Comparison of ENCODE assay signal across 10 cellular contexts in genomic region chr22:19579113-19579811, GRCh38. TPM values are rescaled to one million over a fixed set of nuclear protein-coding genes. Genes with fewer than 3 reads are reported as not detected.
DNase-seq lines count a peak whose midpoint lies in the region; ATAC-seq and TF ChIP-seq lines count a peak whose summit lies in the region.
"Had no signal": no experiment of that assay in that cellular context is flagged by ENCODE, and none has a peak within 500 bp of the region (broad histone marks: within the 10 kb centered on the region; RNA-seq: fewer than 3 reads in every experiment).

No MANE protein-coding gene starts in this region.

- DNase-seq in activated CD4-positive, alpha-beta T cell treated with anti-CD3 and anti-CD28 coated beads for 36 hours: peak; percentile 24
- DNase-seq in activated CD4-positive, alpha-beta T cell treated with anti-CD3 and anti-CD28 coated beads for 4 hours: no peak
- DNase-seq in activated naive CD8-positive, alpha-beta T cell treated with anti-CD3 and anti-CD28 coated beads for 36 hours: peak; percentile 9
- no peak for DNase-seq in neural crest cell (ENCODE audit: low read depth, low spot score)
- DNase-seq in stimulated activated naive CD4-positive, alpha-beta T cell treated with Interleukin-2 at 50 U/mL for 16 hours (lab: John Stamatoyannopoulos, UW): no peak
- no peak for DNase-seq in ACHN
- DNase-seq: NCI-H1694 treated with DMSO at 0.1 percent for 48 hours had no signal

- intact Hi-C loops in activated CD4-positive, alpha-beta T cell treated with anti-CD3 and anti-CD28 coated beads for 36 hours (cut with DNase I, micrococcal nuclease): no loop called here

- no peaks in the 10 kb centered on the region for H4K20me1 ChIP-seq in Loucy (ENCODE audit: insufficient read depth, low read length, poor library complexity, severe bottlenecking)

- peaks cover 55% of the 10 kb centered on the region for H3K4me1 ChIP-seq in Loucy (ENCODE audit: insufficient read depth, low read length, poor library complexity, severe bottlenecking)

- peak overlapping the region; percentile 30 for H3K4me3 Mint-ChIP-seq in activated CD4-positive, alpha-beta T cell treated with anti-CD3 and anti-CD28 coated beads for 36 hours
- no peak overlapping the region for H3K4me3 Mint-ChIP-seq in activated naive CD8-positive, alpha-beta T cell treated with anti-CD3 and anti-CD28 coated beads for 36 hours
- no peak overlapping the region for H3K4me3 Mint-ChIP-seq in neural crest cell
- H3K4me3 Mint-ChIP-seq: memory B cell had no signal

- peak; percentile 56 for TF ChIP-seq CTCF in Loucy (conservative IDR thresholded peaks at IDR 0.05; ENCODE audit: low read length)
- TF ChIP-seq CTCF in neural crest cell (conservative IDR thresholded peaks at IDR 0.05): no peak

- no peaks in the 10 kb centered on the region for H3K9me2 ChIP-seq in Loucy (replicated peaks; ENCODE audit: low read depth, low read length)

- peak overlapping the region; percentile 82 for H3K27ac Mint-ChIP-seq in activated CD4-positive, alpha-beta T cell treated with anti-CD3 and anti-CD28 coated beads for 36 hours
- peak overlapping the region; percentile 87 for H3K27ac Mint-ChIP-seq in activated naive CD8-positive, alpha-beta T cell treated with anti-CD3 and anti-CD28 coated beads for 36 hours
- H3K27ac Mint-ChIP-seq in neural crest cell (ENCODE audit: unreplicated experiment): peak overlapping the region; percentile 19
- H3K27ac Mint-ChIP-seq: memory B cell had no signal

- H2AFZ ChIP-seq in Loucy (ENCODE audit: low read length): no peak overlapping the region

- no peaks in the 10 kb centered on the region for H3K9me3 ChIP-seq in Loucy (ENCODE audit: insufficient read depth, low read depth, low read length)

- H3K36me3 Mint-ChIP-seq in activated CD4-positive, alpha-beta T cell treated with anti-CD3 and anti-CD28 coated beads for 36 hours (ENCODE audit: low read depth): no peaks in the 10 kb centered on the region
- H3K36me3 Mint-ChIP-seq in activated naive CD8-positive, alpha-beta T cell treated with anti-CD3 and anti-CD28 coated beads for 36 hours: no peaks in the 10 kb centered on the region
- no peaks in the 10 kb centered on the region for H3K36me3 Mint-ChIP-seq in neural crest cell (ENCODE audit: low read depth)
- H3K36me3 Mint-ChIP-seq: memory B cell had no signal

- H3K4me3 ChIP-seq in Loucy (ENCODE audit: low read length, poor library complexity, severe bottlenecking): peak overlapping the region; percentile 63

- in situ Hi-C loops in ACHN (cut with HindIII; ENCODE audit: low pct_ligation_motif_present, low pct_unique_long_range_greater_than_20kb, low sequenced_read_pairs): no loop called here

- peak overlapping the region; percentile 78 for H3K4me2 ChIP-seq in Loucy (ENCODE audit: low read depth, low read length, poor library complexity, severe bottlenecking)

- H3K27me3 Mint-ChIP-seq in activated CD4-positive, alpha-beta T cell treated with anti-CD3 and anti-CD28 coated beads for 36 hours: no peaks in the 10 kb centered on the region
- H3K27me3 Mint-ChIP-seq in activated naive CD8-positive, alpha-beta T cell treated with anti-CD3 and anti-CD28 coated beads for 36 hours: no peaks in the 10 kb centered on the region
- no peaks in the 10 kb centered on the region for H3K27me3 Mint-ChIP-seq in neural crest cell (ENCODE audit: low read depth)

- ATAC-seq in activated CD4-positive, alpha-beta T cell treated with anti-CD3 and anti-CD28 coated beads for 36 hours: no peak
- ATAC-seq in HG03196 (IDR thresholded peaks at IDR 0.05; ENCODE audit: unreplicated experiment): no peak

- H3K36me3 ChIP-seq in Loucy (ENCODE audit: insufficient read depth, low read length): no peaks in the 10 kb centered on the region

- H3K9ac ChIP-seq in Loucy (ENCODE audit: low read depth, low read length, poor library complexity, severe bottlenecking): peak overlapping the region; percentile 84

- CTCF ChIA-PET in activated CD4-positive, alpha-beta T cell treated with anti-CD3 and anti-CD28 coated beads for 36 hours (lab: Charles Lee): interaction anchor here (0.7 to 1.3 kb wide), 6 partner anchors 12 to 1999 kb away, joined by 3 read pairs; no protein-coding TSS in a partner anchor

- peaks cover 45% of the 10 kb centered on the region for H3K4me1 Mint-ChIP-seq in activated CD4-positive, alpha-beta T cell treated with anti-CD3 and anti-CD28 coated beads for 36 hours
- peaks cover 42% of the 10 kb centered on the region for H3K4me1 Mint-ChIP-seq in activated naive CD8-positive, alpha-beta T cell treated with anti-CD3 and anti-CD28 coated beads for 36 hours
- H3K4me1 Mint-ChIP-seq in neural crest cell: peaks cover 9% of the 10 kb centered on the region

- H3F3A ChIP-seq in Loucy (ENCODE audit: low read depth): peaks cover 19% of the 10 kb centered on the region

- no peaks in the 10 kb centered on the region for H3K9me3 Mint-ChIP-seq in activated CD4-positive, alpha-beta T cell treated with anti-CD3 and anti-CD28 coated beads for 36 hours (ENCODE audit: low read depth)
- no peaks in the 10 kb centered on the region for H3K9me3 Mint-ChIP-seq in activated naive CD8-positive, alpha-beta T cell treated with anti-CD3 and anti-CD28 coated beads for 36 hours
- no peaks in the 10 kb centered on the region for H3K9me3 Mint-ChIP-seq in neural crest cell
- H3K9me3 Mint-ChIP-seq: memory B cell had no signal

- POLR2A ChIA-PET in activated CD4-positive, alpha-beta T cell treated with anti-CD3 and anti-CD28 coated beads for 36 hours (lab: Charles Lee): no interaction called here

- H3K79me2 ChIP-seq in Loucy (ENCODE audit: insufficient read depth, low read length): no peaks in the 10 kb centered on the region

- H3K27me3 ChIP-seq in Loucy (ENCODE audit: insufficient read depth, low read length, poor library complexity, severe bottlenecking): no peaks in the 10 kb centered on the region

RNA-seq across cellular contexts. Expression of gene CLDN5, which starts 55.1 kb away (rescaled TPM):
- not detected for total RNA-seq in activated CD4-positive, alpha-beta T cell treated with anti-CD3 and anti-CD28 coated beads for 36 hours
- total RNA-seq in activated naive CD8-positive, alpha-beta T cell treated with anti-CD3 and anti-CD28 coated beads for 36 hours: not detected
- 1.0 and 1.3 TPM in 2 replicates for total RNA-seq in neural crest cell

Comparison
In these comparisons a context has a peak if more than half of its experiments do, and no peak if none do; other contexts are left out.
1. DNase-seq: peak in activated CD4-positive, alpha-beta T cell treated with anti-CD3 and anti-CD28 coated beads for 36 hours (single experiment) and activated naive CD8-positive, alpha-beta T cell treated with anti-CD3 and anti-CD28 coated beads for 36 hours (single experiment); none in activated CD4-positive, alpha-beta T cell treated with anti-CD3 and anti-CD28 coated beads for 4 hours (0 of 2), neural crest cell (single experiment), stimulated activated naive CD4-positive, alpha-beta T cell treated with Interleukin-2 at 50 U/mL for 16 hours (single experiment) and ACHN (single experiment).
2. H3K27ac Mint-ChIP-seq: peak in every context shown above with its lines; median percentile 87 in activated naive CD8-positive, alpha-beta T cell treated with anti-CD3 and anti-CD28 coated beads for 36 hours; 82 in activated CD4-positive, alpha-beta T cell treated with anti-CD3 and anti-CD28 coated beads for 36 hours; 19 in neural crest cell.